ENCODE assay signal across 1 cellular context in genomic region chr5:33937017-33937699, GRCh38.
TF ChIP-seq lines count a peak whose summit lies in the region.

No MANE protein-coding gene starts in this region.

TF ChIP-seq in H1, 55 proteins besides CTCF, POLR2A, EP300 and RAD21:
- TF ChIP-seq MAFK (IDR thresholded peaks at IDR 0.05; ENCODE audit: low read depth, low read length) (no peak), KDM5A (IDR thresholded peaks at IDR 0.05; ENCODE audit: low read length) (no peak), SUZ12 (IDR thresholded peaks at IDR 0.05; ENCODE audit: low read length) (peak; percentile 23; the same call in 1 of the 2 replicates)
- TF ChIP-seq, protein P1, sequence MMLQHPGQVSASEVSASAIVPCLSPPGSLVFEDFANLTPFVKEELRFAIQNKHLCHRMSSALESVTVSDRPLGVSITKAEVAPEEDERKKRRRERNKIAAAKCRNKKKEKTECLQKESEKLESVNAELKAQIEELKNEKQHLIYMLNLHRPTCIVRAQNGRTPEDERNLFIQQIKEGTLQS (IDR thresholded peaks at IDR 0.05; ENCODE audit: insufficient read depth, low read depth, low read length): no peak
